Comparison of ENCODE assay signal across 18 cellular contexts in the genomic region with DNA sequence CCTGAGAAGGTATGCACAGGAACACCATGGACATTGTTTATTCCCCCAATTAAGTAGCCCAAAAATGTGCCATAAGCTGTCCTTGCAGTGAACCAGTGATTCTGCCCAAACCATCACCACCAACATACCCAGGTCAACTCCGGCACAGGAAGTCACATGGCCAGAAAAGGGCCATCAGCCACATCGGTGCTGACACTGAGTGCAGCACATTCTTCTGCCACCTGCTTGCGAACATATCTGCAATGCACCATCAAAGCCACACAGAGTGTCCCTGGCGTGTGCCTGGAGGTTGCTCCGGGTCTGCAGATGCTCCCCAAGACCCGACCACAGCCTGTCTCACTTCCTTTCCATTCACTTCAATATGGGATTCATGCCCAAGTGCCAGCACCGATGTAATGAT. TPM values are rescaled to one million over a fixed set of nuclear protein-coding genes. Genes with fewer than 3 reads are reported as not detected.
A peak's percentile ranks its signal among the peaks of the same experiment; 100 is the strongest.
DNase-seq lines count a peak whose midpoint lies in the region; ATAC-seq and TF ChIP-seq lines count a peak whose summit lies in the region.
"Had no signal": no experiment of that assay in that cellular context is flagged by ENCODE, and none has a peak within 500 bp of the region (broad histone marks: within the 10 kb centered on the region; RNA-seq: fewer than 3 reads in every experiment).

No MANE protein-coding gene starts in this region.

- H4K20me1 ChIP-seq in OCI-LY7 (ENCODE audit: insufficient read depth, low read length) = no peaks in the 10 kb centered on the region

- H3K36me3 ChIP-seq in OCI-LY7 (ENCODE audit: insufficient read depth, low read length) = peaks cover 96% of the 10 kb centered on the region
- H3K36me3 ChIP-seq: MG63 had no signal

- POLR2A ChIA-PET in OCI-LY7 (lab: Charles Lee) = no interaction called here

- H3K4me2 ChIP-seq in OCI-LY7 (ENCODE audit: low read length) = no peak overlapping the region

- BruUV-seq in OCI-LY7 (replicated peaks; lab: Mats Ljungman, UMichigan) = no TSS peak

- ATAC-seq in HG03064 (IDR thresholded peaks at IDR 0.05; ENCODE audit: low read depth, unreplicated experiment) (peak; percentile 62), GM19467 (IDR thresholded peaks at IDR 0.05; ENCODE audit: unreplicated experiment) (no peak)
- ATAC-seq: activated naive CD4-positive, alpha-beta T cell treated with anti-CD3 and anti-CD28 coated beads, Interleukin-2, amount 50 U/mL, for 72 hours; left lobe of liver had no signal

- H3K4me3 ChIP-seq in OCI-LY7 (ENCODE audit: low read depth, low read length, poor library complexity, severe bottlenecking) = no peak overlapping the region
- H3K4me3 ChIP-seq: MG63 had no signal

- CTCF ChIA-PET in OCI-LY7 (lab: Charles Lee; ENCODE audit: unreplicated experiment) = no interaction called here

- no peak overlapping the region for H2AFZ ChIP-seq in OCI-LY7 (ENCODE audit: low read length)

- peaks cover 5% of the 10 kb centered on the region; the same call in 1 of the 2 replicates for H3K9me3 ChIP-seq in OCI-LY7 (ENCODE audit: low read length)
- H3K9me3 ChIP-seq: MG63 had no signal

- intact Hi-C loops in OCI-LY7 (cut with micrococcal nuclease; ENCODE audit: unreplicated experiment) = no loop called here

- H3K79me2 ChIP-seq in OCI-LY7 (ENCODE audit: insufficient read depth, low read depth, low read length) = peaks cover 88% of the 10 kb centered on the region

- H3K27ac ChIP-seq in OCI-LY7 (ENCODE audit: low read depth, low read length, poor library complexity, severe bottlenecking) = no peak overlapping the region

- H3K4me1 ChIP-seq in OCI-LY7 (ENCODE audit: insufficient read depth, low read length, poor library complexity, severe bottlenecking) = peaks cover 71% of the 10 kb centered on the region

- DNase-seq in activated CD8-positive, alpha-beta memory T cell treated with anti-CD3 and anti-CD28 coated beads for 24 hours = peak; percentile 45
- no peak for DNase-seq in activated CD8-positive, alpha-beta memory T cell treated with anti-CD3 and anti-CD28 coated beads, Interleukin-2, amount 50 U/mL, for 4 hours
- DNase-seq in OCI-LY7 (ENCODE audit: low spot score) (peak; percentile 48), HuH-7.5 (ENCODE audit: low spot score) (no peak), pons (ENCODE audit: low spot score) (no peak), NCI-H1436 treated with DMSO at 0.1 percent for 48 hours (lab: John Stamatoyannopoulos, UW) (no peak)
- DNase-seq: 8988T; activated CD4-positive, alpha-beta T cell treated with anti-CD3 and anti-CD28 coated beads for 4 hours; effector CD8-positive, alpha-beta T cell; H7; MG63; NCI-H748 treated with DMSO at 0.1 percent for 48 hours; Right ventricle myocardium superior; T-helper 2 cell had no signal

- no peak; the same call in 1 of the 2 replicates for TF ChIP-seq CTCF in OCI-LY7 (conservative IDR thresholded peaks at IDR 0.05; ENCODE audit: low read length)

- no peaks in the 10 kb centered on the region for H3K9me2 ChIP-seq in OCI-LY7 (ENCODE audit: insufficient read depth, low read length)

RNA-seq across cellular contexts. Expression of a gene that starts 37.6 kb away (rescaled TPM):
- total RNA-seq in OCI-LY7 (2014; rRNA removed; shearing (Covaris generic)) = 106 and 112 TPM in 2 replicates
- 175 and 201 TPM in 2 replicates for total RNA-seq in OCI-LY7 (2022)

Comparison
In these comparisons a context has a peak if more than half of its experiments do, and no peak if none do; other contexts are left out.
1. DNase-seq: peak in activated CD8-positive, alpha-beta memory T cell treated with anti-CD3 and anti-CD28 coated beads for 24 hours (single experiment) and OCI-LY7 (single experiment); none in activated CD8-positive, alpha-beta memory T cell treated with anti-CD3 and anti-CD28 coated beads, Interleukin-2, amount 50 U/mL, for 4 hours (single experiment), HuH-7.5 (single experiment), pons (single experiment) and NCI-H1436 treated with DMSO at 0.1 percent for 48 hours (single experiment).